11 cellular contexts compared by ENCODE assay signal in genomic region chr14:102518063-102518648, GRCh38. TPM values are rescaled to one million over a fixed set of nuclear protein-coding genes. Genes with fewer than 3 reads are reported as not detected.
DNase-seq lines count a peak whose midpoint lies in the region; TF ChIP-seq lines count a peak whose summit lies in the region.
"Had no signal": no experiment of that assay in that cellular context is flagged by ENCODE, and none has a peak within 500 bp of the region (broad histone marks: within the 10 kb centered on the region; RNA-seq: fewer than 3 reads in every experiment).

No MANE protein-coding gene starts in this region.

- H3K4me3 Mint-ChIP-seq in activated CD4-positive, alpha-beta T cell treated with anti-CD3 and anti-CD28 coated beads, Interleukin-2, amount 10 ng/mL, durations not matched to agents 7 days and 5 days, result peak overlapping the region; percentile 71
- peak overlapping the region; percentile 68 for H3K4me3 Mint-ChIP-seq in endodermal cell

- CTCF ChIA-PET in activated CD4-positive, alpha-beta T cell treated with anti-CD3 and anti-CD28 coated beads, Interleukin-2, amount 10 ng/mL, durations not matched to agents 7 days and 5 days (lab: Charles Lee), result interaction anchor here (0.5 to 1.2 kb wide), 3 partner anchors 10 to 367 kb away, joined by 3 to 4 read pairs (median 4); no protein-coding TSS in a partner anchor
- CTCF ChIA-PET in RWPE1 (lab: Yijun Ruan, JAX), result interaction anchor here (0.5 to 1.6 kb wide), 3 partner anchors 77 to 89 kb away, joined by 3 to 8 read pairs (median 8); no protein-coding TSS in a partner anchor

- H3K9ac ChIP-seq in endodermal cell (ENCODE audit: extremely low read depth, low read length, poor library complexity, severe bottlenecking) (no peak overlapping the region), trophoblast cell (ENCODE audit: low read length) (no peak overlapping the region)

- no peak overlapping the region for H3K27ac Mint-ChIP-seq in activated CD4-positive, alpha-beta T cell treated with anti-CD3 and anti-CD28 coated beads, Interleukin-2, amount 10 ng/mL, durations not matched to agents 7 days and 5 days
- H3K27ac Mint-ChIP-seq in endodermal cell, result peak overlapping the region; percentile 35

- no peaks in the 10 kb centered on the region for H3K79me2 ChIP-seq in osteoblast (ENCODE audit: insufficient read depth, low read length)
- H3K79me2 ChIP-seq in trophoblast cell (ENCODE audit: control insufficient read depth, insufficient read depth, low read length, poor library complexity), result peaks cover 4% of the 10 kb centered on the region

- peaks cover 10% of the 10 kb centered on the region for H3K79me1 ChIP-seq in trophoblast cell (ENCODE audit: low read length)

- H3K27ac ChIP-seq in RWPE1 (peak overlapping the region; percentile 100), endodermal cell (ENCODE audit: low read depth, low read length) (no peak overlapping the region), osteoblast (ENCODE audit: low read depth, low read length) (no peak overlapping the region), trophoblast cell (ENCODE audit: low read depth, low read length) (no peak overlapping the region)

- H3K23ac ChIP-seq in trophoblast cell (ENCODE audit: low read length), result no peak overlapping the region

- H2BK120ac ChIP-seq in trophoblast cell (ENCODE audit: insufficient read depth, low read length, poor library complexity), result no peak overlapping the region

- POLR2A ChIA-PET in activated CD4-positive, alpha-beta T cell treated with anti-CD3 and anti-CD28 coated beads, Interleukin-2, amount 10 ng/mL, durations not matched to agents 7 days and 5 days (lab: Charles Lee), result no interaction called here
- POLR2A ChIA-PET in RWPE1 (lab: Yijun Ruan, JAX; ENCODE audit: low non-redundant PET), result no interaction called here

- H2AK5ac ChIP-seq in trophoblast cell (ENCODE audit: low read length), result no peak overlapping the region

- H3K9me3 Mint-ChIP-seq in activated CD4-positive, alpha-beta T cell treated with anti-CD3 and anti-CD28 coated beads, Interleukin-2, amount 10 ng/mL, durations not matched to agents 7 days and 5 days, result no peaks in the 10 kb centered on the region
- H3K9me3 Mint-ChIP-seq in endodermal cell, result no peaks in the 10 kb centered on the region

- H2BK12ac ChIP-seq in trophoblast cell (ENCODE audit: low read length), result no peak overlapping the region

- H3K4me1 Mint-ChIP-seq in activated CD4-positive, alpha-beta T cell treated with anti-CD3 and anti-CD28 coated beads, Interleukin-2, amount 10 ng/mL, durations not matched to agents 7 days and 5 days, result peaks cover 6% of the 10 kb centered on the region
- H3K4me1 Mint-ChIP-seq in endodermal cell, result peaks cover 1% of the 10 kb centered on the region

- H3K18ac ChIP-seq in trophoblast cell (ENCODE audit: low read length), result no peak overlapping the region

- no peak overlapping the region for H4K91ac ChIP-seq in trophoblast cell (ENCODE audit: low read depth, low read length)

- no peak overlapping the region for H3K4ac ChIP-seq in trophoblast cell (ENCODE audit: low read depth, low read length)

- no peak for DNase-seq in activated CD4-positive, alpha-beta T cell treated with anti-CD3 and anti-CD28 coated beads, Interleukin-2, amount 10 ng/mL, durations not matched to agents 7 days and 5 days
- DNase-seq in activated CD4-positive, alpha-beta T cell treated with anti-CD3 and anti-CD28 coated beads, Interleukin-2, amount 50 U/mL, for 1 hour, result no peak
- DNase-seq in RWPE1 (ENCODE audit: low spot score), result no peak
- no peak for DNase-seq in endodermal cell
- DNase-seq in osteoblast (ENCODE audit: insufficient read length, low spot score, missing footprints), result peak; percentile 53
- DNase-seq in LoVo (ENCODE audit: low spot score), result no peak
- no peak for DNase-seq in trophoblast cell
- no peak for DNase-seq in NCI-H526 (lab: John Stamatoyannopoulos, UW)
- DNase-seq: colonic mucosa, kidney glomerular epithelial cell, SK-N-SH had no signal

- H3K36me3 ChIP-seq in endodermal cell (ENCODE audit: control insufficient read depth, insufficient read depth, low read length) (no peaks in the 10 kb centered on the region), osteoblast (ENCODE audit: insufficient read depth, low read length) (no peaks in the 10 kb centered on the region), trophoblast cell (ENCODE audit: control insufficient read depth in 1 of 2, insufficient read depth in 2 of 2, low read length in 2 of 2) (no peaks in the 10 kb centered on the region)
- H3K36me3 ChIP-seq: colonic mucosa had no signal

- no peak overlapping the region for H2BK5ac ChIP-seq in trophoblast cell (ENCODE audit: low read depth, low read length, poor library complexity)

- H3K4me2 ChIP-seq in osteoblast (ENCODE audit: insufficient read depth, low read length) (no peak overlapping the region), trophoblast cell (ENCODE audit: low read length) (no peak overlapping the region)

- no peaks in the 10 kb centered on the region for H3K27me3 ChIP-seq in endodermal cell (ENCODE audit: control insufficient read depth, insufficient read depth, low read length, poor library complexity, severe bottlenecking)
- no peaks in the 10 kb centered on the region for H3K27me3 ChIP-seq in osteoblast (ENCODE audit: insufficient read depth, low read length)
- no peaks in the 10 kb centered on the region for H3K27me3 ChIP-seq in trophoblast cell (ENCODE audit: insufficient read depth, low read length)
- H3K27me3 ChIP-seq: colonic mucosa had no signal

- H3K36me3 Mint-ChIP-seq in activated CD4-positive, alpha-beta T cell treated with anti-CD3 and anti-CD28 coated beads, Interleukin-2, amount 10 ng/mL, durations not matched to agents 7 days and 5 days (ENCODE audit: low read depth), result no peaks in the 10 kb centered on the region
- H3K36me3 Mint-ChIP-seq in endodermal cell (ENCODE audit: low read depth), result no peaks in the 10 kb centered on the region

- H4K8ac ChIP-seq in trophoblast cell (ENCODE audit: low read depth, low read length), result no peak overlapping the region

- 89 to 95% methylated on average over 8 of the region's 8 CpGs for WGBS in endodermal cell (ENCODE audit: insufficient coverage in 1 of 2, insufficient read length in 1 of 2), 2 experiments
- WGBS in trophoblast cell (ENCODE audit: extremely low coverage, insufficient coverage, insufficient read length), result no CpG with 5 or more reads among the region's 8 CpGs

- H4K20me1 ChIP-seq in osteoblast (ENCODE audit: insufficient read depth, low read length), result no peaks in the 10 kb centered on the region

- H3K4me3 ChIP-seq in endodermal cell (ENCODE audit: low read length) (no peak overlapping the region), osteoblast (ENCODE audit: insufficient read depth, low read length) (no peak overlapping the region), trophoblast cell (ENCODE audit: low read depth, low read length) (no peak overlapping the region)

- H3K4me1 ChIP-seq in endodermal cell (ENCODE audit: control insufficient read depth, insufficient read depth, low read length) (no peaks in the 10 kb centered on the region), osteoblast (ENCODE audit: insufficient read depth, low read length) (no peaks in the 10 kb centered on the region), trophoblast cell (ENCODE audit: control insufficient read depth in 1 of 2, insufficient read depth in 2 of 2, low read length in 2 of 2) (peaks cover 0 to 5% of the 10 kb centered on the region in 2 experiments)
- H3K4me1 ChIP-seq: colonic mucosa had no signal

- peaks cover 14% of the 10 kb centered on the region for H3K27me3 Mint-ChIP-seq in activated CD4-positive, alpha-beta T cell treated with anti-CD3 and anti-CD28 coated beads, Interleukin-2, amount 10 ng/mL, durations not matched to agents 7 days and 5 days
- H3K27me3 Mint-ChIP-seq in endodermal cell (ENCODE audit: insufficient read depth), result peaks cover 8% of the 10 kb centered on the region

- no peaks in the 10 kb centered on the region for H3K9me3 ChIP-seq in endodermal cell (ENCODE audit: control insufficient read depth, low read length)
- no peaks in the 10 kb centered on the region for H3K9me3 ChIP-seq in osteoblast (ENCODE audit: low read depth, low read length)
- no peaks in the 10 kb centered on the region for H3K9me3 ChIP-seq in trophoblast cell (ENCODE audit: insufficient read depth, low read depth, low read length)
- H3K9me3 ChIP-seq: colonic mucosa, SK-N-SH had no signal

- no peak overlapping the region for H4K12ac ChIP-seq in trophoblast cell (ENCODE audit: low read depth, low read length)

- H3K14ac ChIP-seq in trophoblast cell (ENCODE audit: low read length), result no peak overlapping the region

- TF ChIP-seq CTCF in RWPE1 (conservative IDR thresholded peaks at IDR 0.05; ENCODE audit: low read depth) (no peak), endodermal cell (conservative IDR thresholded peaks at IDR 0.05) (no peak), osteoblast (IDR thresholded peaks at IDR 0.05; ENCODE audit: extremely low read depth, low read depth, low read length) (no peak)

- no peak overlapping the region for H2AFZ ChIP-seq in osteoblast (ENCODE audit: low read length)
- H2AFZ ChIP-seq in trophoblast cell (ENCODE audit: insufficient read depth, low read length, poor library complexity), result no peak overlapping the region

RNA-seq across cellular contexts. Expression of gene ANKRD9, which starts 8.6 kb away (rescaled TPM):
- 1 to 10 TPM; 4.9 to 6.2 TPM for total RNA-seq in activated CD4-positive, alpha-beta T cell treated with anti-CD3 and anti-CD28 coated beads, Interleukin-2, amount 10 ng/mL, durations not matched to agents 7 days and 5 days
- total RNA-seq in endodermal cell, result 10 to 100 TPM; 32.7 to 38.9 TPM
- polyA plus RNA-seq in endodermal cell (2013, experiment 1 of 2), result 28.5 TPM
- 27.2 TPM for polyA plus RNA-seq in endodermal cell (2013, experiment 2 of 2)
- 13.6 and 15.6 TPM in 2 replicates for total RNA-seq in osteoblast
- polyA plus RNA-seq in trophoblast cell (2013), result 9.8 and 10.1 TPM in 2 replicates
